ENCODE assay signal across 1 cellular context in the genomic region with DNA sequence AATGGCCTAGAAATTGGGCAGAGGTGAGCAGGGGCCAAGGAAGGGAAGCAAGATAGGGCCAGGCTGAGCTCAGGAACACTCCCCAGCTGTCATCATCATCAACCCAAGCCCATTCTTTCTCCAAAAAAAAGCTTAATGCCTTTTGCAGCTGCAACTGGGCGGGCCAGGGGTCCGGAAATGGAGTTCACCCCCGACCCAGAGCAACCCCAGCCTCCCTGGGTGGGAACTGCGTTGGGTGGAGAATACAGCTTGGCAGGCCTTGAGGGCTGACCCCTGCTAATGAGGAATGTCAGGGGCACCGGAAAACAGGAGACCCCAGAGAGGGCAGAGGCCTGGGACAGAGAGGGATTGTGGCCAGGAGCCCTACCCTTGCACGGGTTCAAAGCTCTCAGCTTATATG.
TF ChIP-seq lines count a peak whose summit lies in the region.

No MANE protein-coding gene starts in this region.

TF ChIP-seq in A549, 52 proteins besides CTCF, POLR2A, EP300 and RAD21 (continued from another document):
- TF ChIP-seq, protein P1, sequence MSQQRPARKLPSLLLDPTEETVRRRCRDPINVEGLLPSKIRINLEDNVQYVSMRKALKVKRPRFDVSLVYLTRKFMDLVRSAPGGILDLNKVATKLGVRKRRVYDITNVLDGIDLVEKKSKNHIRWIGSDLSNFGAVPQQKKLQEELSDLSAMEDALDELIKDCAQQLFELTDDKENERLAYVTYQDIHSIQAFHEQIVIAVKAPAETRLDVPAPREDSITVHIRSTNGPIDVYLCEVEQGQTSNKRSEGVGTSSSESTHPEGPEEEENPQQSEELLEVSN (IDR thresholded peaks at IDR 0.05; ENCODE audit: borderline replicate concordance, low read depth), result no peak
- no peak for TF ChIP-seq EHF (CRISPR knock-in tag; IDR thresholded peaks at IDR 0.05)
- no peak for TF ChIP-seq PHF8 (IDR thresholded peaks at IDR 0.05; ENCODE audit: borderline replicate concordance, low read depth)
- no peak for TF ChIP-seq FOSB (CRISPR knock-in tag; IDR thresholded peaks at IDR 0.05)
- TF ChIP-seq NFE2L2 (conservative IDR thresholded peaks at IDR 0.05; ENCODE audit: low read length), result no peak
- TF ChIP-seq, protein P2, sequence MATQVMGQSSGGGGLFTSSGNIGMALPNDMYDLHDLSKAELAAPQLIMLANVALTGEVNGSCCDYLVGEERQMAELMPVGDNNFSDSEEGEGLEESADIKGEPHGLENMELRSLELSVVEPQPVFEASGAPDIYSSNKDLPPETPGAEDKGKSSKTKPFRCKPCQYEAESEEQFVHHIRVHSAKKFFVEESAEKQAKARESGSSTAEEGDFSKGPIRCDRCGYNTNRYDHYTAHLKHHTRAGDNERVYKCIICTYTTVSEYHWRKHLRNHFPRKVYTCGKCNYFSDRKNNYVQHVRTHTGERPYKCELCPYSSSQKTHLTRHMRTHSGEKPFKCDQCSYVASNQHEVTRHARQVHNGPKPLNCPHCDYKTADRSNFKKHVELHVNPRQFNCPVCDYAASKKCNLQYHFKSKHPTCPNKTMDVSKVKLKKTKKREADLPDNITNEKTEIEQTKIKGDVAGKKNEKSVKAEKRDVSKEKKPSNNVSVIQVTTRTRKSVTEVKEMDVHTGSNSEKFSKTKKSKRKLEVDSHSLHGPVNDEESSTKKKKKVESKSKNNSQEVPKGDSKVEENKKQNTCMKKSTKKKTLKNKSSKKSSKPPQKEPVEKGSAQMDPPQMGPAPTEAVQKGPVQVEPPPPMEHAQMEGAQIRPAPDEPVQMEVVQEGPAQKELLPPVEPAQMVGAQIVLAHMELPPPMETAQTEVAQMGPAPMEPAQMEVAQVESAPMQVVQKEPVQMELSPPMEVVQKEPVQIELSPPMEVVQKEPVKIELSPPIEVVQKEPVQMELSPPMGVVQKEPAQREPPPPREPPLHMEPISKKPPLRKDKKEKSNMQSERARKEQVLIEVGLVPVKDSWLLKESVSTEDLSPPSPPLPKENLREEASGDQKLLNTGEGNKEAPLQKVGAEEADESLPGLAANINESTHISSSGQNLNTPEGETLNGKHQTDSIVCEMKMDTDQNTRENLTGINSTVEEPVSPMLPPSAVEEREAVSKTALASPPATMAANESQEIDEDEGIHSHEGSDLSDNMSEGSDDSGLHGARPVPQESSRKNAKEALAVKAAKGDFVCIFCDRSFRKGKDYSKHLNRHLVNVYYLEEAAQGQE (IDR thresholded peaks at IDR 0.05), result no peak
- TF ChIP-seq ESRRA (IDR thresholded peaks at IDR 0.05; ENCODE audit: borderline replicate concordance, low read length), result no peak
- TF ChIP-seq NPAS2 (CRISPR knock-in tag; IDR thresholded peaks at IDR 0.05; ENCODE audit: borderline replicate concordance), result no peak
- no peak for TF ChIP-seq TFCP2L1 (CRISPR knock-in tag; IDR thresholded peaks at IDR 0.05)
